In genomic region chr2:65350714-65351113, GRCh38 we compare ENCODE assay signal across 8 cellular contexts.
DNase-seq lines count a peak whose midpoint lies in the region; ATAC-seq and TF ChIP-seq lines count a peak whose summit lies in the region.

No MANE protein-coding gene starts in this region.

- WGBS in body of pancreas, 2 donors: 86 to 91% methylated on average over 6 of the region's 6 CpGs

- peak; percentile 35 to 57 for DNase-seq in Kasumi-1 (lab: John Stamatoyannopoulos, UW)
- DNase-seq in fibroblast of mammary gland (ENCODE audit: low read depth): no peak
- no peak for DNase-seq in body of pancreas

- intact Hi-C loops in body of pancreas (cut with DNase I): no loop called here

- H3K27ac ChIP-seq in 22Rv1: 0 out of 2 replicates have a peak overlapping the region, but pooled peaks have one; percentile 20
- no peak overlapping the region for H3K27ac ChIP-seq in body of pancreas

- no peak overlapping the region for H3K4me3 ChIP-seq in fibroblast of mammary gland (ENCODE audit: control insufficient read depth, low read depth, low read length)
- no peak overlapping the region for H3K4me3 ChIP-seq in body of pancreas

- no peaks in the 10 kb centered on the region for H3K27me3 ChIP-seq in body of pancreas

- TF ChIP-seq POLR2A in body of pancreas (IDR thresholded peaks at IDR 0.05): no peak

- peaks cover 6% of the 10 kb centered on the region for H3K4me1 ChIP-seq in body of pancreas

- no peaks in the 10 kb centered on the region for H3K36me3 ChIP-seq in body of pancreas (replicated peaks in 1 of 2; ENCODE audit: insufficient read depth in 1 of 2, low read depth in 2 of 2)

- no peaks in the 10 kb centered on the region for H3K9me3 ChIP-seq in body of pancreas

- TF ChIP-seq CTCF in 22Rv1 (IDR thresholded peaks at IDR 0.05): peak; percentile 24
- peak; percentile 37 for TF ChIP-seq CTCF in fibroblast of mammary gland (conservative IDR thresholded peaks at IDR 0.05; ENCODE audit: control insufficient read depth, insufficient read depth, low read depth, low read length)
- TF ChIP-seq CTCF in body of pancreas (IDR thresholded peaks at IDR 0.05): no peak

- peak; percentile 76 for ATAC-seq in GM18868 (IDR thresholded peaks at IDR 0.05; ENCODE audit: unreplicated experiment)
- no peak for ATAC-seq in body of pancreas
- ATAC-seq in GM21526 (IDR thresholded peaks at IDR 0.05; ENCODE audit: low FRiP score, unreplicated experiment): no peak
- ATAC-seq in HG02678 (IDR thresholded peaks at IDR 0.05; ENCODE audit: unreplicated experiment): no peak
- ATAC-seq in HG03196 (IDR thresholded peaks at IDR 0.05; ENCODE audit: unreplicated experiment): no peak

Comparison
In these comparisons a context has a peak if more than half of its experiments do, and no peak if none do; other contexts are left out.
1. CTCF ChIP-seq: peak in 22Rv1 (single experiment) and fibroblast of mammary gland (single experiment); none in body of pancreas (0 of 7).
2. DNase-seq: peak in Kasumi-1 (2 of 2); none in fibroblast of mammary gland (single experiment) and body of pancreas (0 of 4).